7 cellular contexts compared by ENCODE assay signal in genomic region chrX:24027086-24027485, GRCh38. TPM values are rescaled to one million over a fixed set of nuclear protein-coding genes. Genes with fewer than 3 reads are reported as not detected.
DNase-seq lines count a peak whose midpoint lies in the region; ATAC-seq lines count a peak whose summit lies in the region.

Gene KLHL15, minus strand, starts transcription at chrX:24027186. Its CDS starts 20,493 bp downstream, at chrX:24006693.

- peak within 1 kb of the TSS; percentile 92 for H3K27ac Mint-ChIP-seq in activated naive CD8-positive, alpha-beta T cell treated with anti-CD3 and anti-CD28 coated beads for 36 hours
- H3K27ac Mint-ChIP-seq in immature natural killer cell, result peak within 1 kb of the TSS; percentile 88 to 96 (median 90)

- DNase-seq in activated naive CD8-positive, alpha-beta T cell treated with anti-CD3 and anti-CD28 coated beads for 36 hours, result no peak
- DNase-seq in immature natural killer cell (no peak), nucleus accumbens (lab: John Stamatoyannopoulos, UW) (no peak)

- no peaks in the 10 kb centered on the region for H3K36me3 ChIP-seq in HUES64 (ENCODE audit: insufficient read depth, low read length)
- H3K36me3 ChIP-seq in subcutaneous abdominal adipose tissue (ENCODE audit: control insufficient read depth in 5 of 5, insufficient read depth in 5 of 5, low read length in 5 of 5), result no peaks in the 10 kb centered on the region

- H3K9me3 Mint-ChIP-seq in activated naive CD8-positive, alpha-beta T cell treated with anti-CD3 and anti-CD28 coated beads for 36 hours, result no peaks in the 10 kb centered on the region
- H3K9me3 Mint-ChIP-seq in immature natural killer cell, result no peaks in the 10 kb centered on the region

- H3K4me1 ChIP-seq in HUES64 (ENCODE audit: insufficient read depth, low read length), result no peaks in the 10 kb centered on the region
- H3K4me1 ChIP-seq in subcutaneous abdominal adipose tissue (ENCODE audit: control insufficient read depth in 5 of 5, insufficient read depth in 5 of 5, low read length in 5 of 5), result peaks cover 0 to 2% (median 0%) of the 10 kb centered on the region in 5 donors

- H3K4me3 ChIP-seq in HUES64 (ENCODE audit: low read length) (peak within 1 kb of the TSS; percentile 88), subcutaneous abdominal adipose tissue (ENCODE audit: low read depth in 1 of 5, low read length in 5 of 5) (peak within 1 kb of the TSS; percentile 54 to 75 (median 71))

- 88% methylated on average over 5 of the region's 7 CpGs for WGBS in HUES64

- peaks cover 5% of the 10 kb centered on the region for H3K36me3 Mint-ChIP-seq in activated naive CD8-positive, alpha-beta T cell treated with anti-CD3 and anti-CD28 coated beads for 36 hours
- peaks cover 0 to 3% (median 0%) of the 10 kb centered on the region in 3 donors for H3K36me3 Mint-ChIP-seq in immature natural killer cell

- H3K27ac ChIP-seq in HUES64 (ENCODE audit: low read depth, low read length) (peak within 1 kb of the TSS; percentile 93; the same call in 1 of the 2 replicates), subcutaneous abdominal adipose tissue (ENCODE audit: low read depth, low read length) (peak within 1 kb of the TSS; percentile 87)

- peaks cover 6% of the 10 kb centered on the region for H3K4me1 Mint-ChIP-seq in activated naive CD8-positive, alpha-beta T cell treated with anti-CD3 and anti-CD28 coated beads for 36 hours
- H3K4me1 Mint-ChIP-seq in immature natural killer cell, result peaks cover 13 to 23% of the 10 kb centered on the region in 2 donors

- no peaks in the 10 kb centered on the region for H3K9me3 ChIP-seq in HUES64 (ENCODE audit: insufficient read depth, low read depth, low read length)
- H3K9me3 ChIP-seq in subcutaneous abdominal adipose tissue (ENCODE audit: control insufficient read depth in 5 of 5, low read length in 5 of 5), result no peaks in the 10 kb centered on the region

- H3K9ac ChIP-seq in HUES64 (ENCODE audit: low read depth, low read length) (peak within 1 kb of the TSS; percentile 87), subcutaneous abdominal adipose tissue (ENCODE audit: low read length in 5 of 5) (peak within 1 kb of the TSS in 4 of 5 donors; percentile 56 to 86 (median 69))

- no peak for ATAC-seq in HG02973 (IDR thresholded peaks at IDR 0.05; ENCODE audit: unreplicated experiment)
- ATAC-seq in HG03469 (IDR thresholded peaks at IDR 0.05; ENCODE audit: unreplicated experiment), result no peak

- peaks cover 43% of the 10 kb centered on the region for H3K27me3 ChIP-seq in HUES64 (ENCODE audit: insufficient read depth, low read length)
- peaks cover 0 to 10% (median 3%) of the 10 kb centered on the region in 5 donors for H3K27me3 ChIP-seq in subcutaneous abdominal adipose tissue (ENCODE audit: control insufficient read depth in 5 of 5, insufficient read depth in 4 of 5, low read length in 5 of 5)

- no peaks in the 10 kb centered on the region for H3K27me3 Mint-ChIP-seq in activated naive CD8-positive, alpha-beta T cell treated with anti-CD3 and anti-CD28 coated beads for 36 hours
- peaks cover 5 to 8% (median 7%) of the 10 kb centered on the region in 3 donors for H3K27me3 Mint-ChIP-seq in immature natural killer cell (ENCODE audit: low read depth in 3 of 3)

- peak within 1 kb of the TSS; percentile 84 for H3K4me3 Mint-ChIP-seq in activated naive CD8-positive, alpha-beta T cell treated with anti-CD3 and anti-CD28 coated beads for 36 hours
- peak within 1 kb of the TSS; percentile 80 to 90 (median 87) for H3K4me3 Mint-ChIP-seq in immature natural killer cell

RNA-seq across cellular contexts. Expression of gene KLHL15, which starts in this region (rescaled TPM):
- polyA plus RNA-seq in HUES64 (2013, experiment 1 of 2), result 3.9 TPM
- polyA plus RNA-seq in HUES64 (2013, experiment 2 of 2), result 4.5 TPM
- total RNA-seq in activated naive CD8-positive, alpha-beta T cell treated with anti-CD3 and anti-CD28 coated beads for 36 hours, result 10 to 100 TPM; 13.5 to 14.2 TPM
- polyA plus RNA-seq in immature natural killer cell, result 1 to 10 TPM; 1.6 to 2.4 (median 1.8) TPM
